In genomic region chr11:110519816-110520215, GRCh38 we compare ENCODE assay signal across 19 cellular contexts.
"Had no signal": no experiment of that assay in that cellular context is flagged by ENCODE, and none has a peak within 500 bp of the region (broad histone marks: within the 10 kb centered on the region; RNA-seq: fewer than 3 reads in every experiment).

No MANE protein-coding gene starts in this region.

- H3K4me3 ChIP-seq: colonic mucosa, esophagus squamous epithelium, lung, pancreas had no signal

- H3K27ac Mint-ChIP-seq: natural killer cell treated with Interleukin-12 subunit alpha and Interleukin-12 subunit beta and Interleukin-15 and Interleukin-18, amount 100 ng/mL, for 72 hours; progenitor cell of endocrine pancreas; stimulated activated memory B cell treated with anti-CD40 and anti-IgM and Interleukin-4, amounts not matched to agents 10 μg/mL and 1 μg/mL and 100 μg/mL, for 72 hours; stimulated activated naive CD8-positive, alpha-beta T cell treated with anti-CD3 and anti-CD28 coated beads, Interleukin-15, amount 100 ng/mL, for 72 hours had no signal

- H3K4me1 ChIP-seq: colonic mucosa, esophagus squamous epithelium, pancreas had no signal

- H3K4me3 Mint-ChIP-seq: natural killer cell treated with Interleukin-12 subunit alpha and Interleukin-12 subunit beta and Interleukin-15 and Interleukin-18, amount 100 ng/mL, for 72 hours; stimulated activated memory B cell treated with anti-CD40 and anti-IgM and Interleukin-4, amounts not matched to agents 10 μg/mL and 1 μg/mL and 100 μg/mL, for 72 hours; stimulated activated naive CD8-positive, alpha-beta T cell treated with anti-CD3 and anti-CD28 coated beads, Interleukin-15, amount 100 ng/mL, for 72 hours had no signal

- H3K27ac ChIP-seq: colonic mucosa, esophagus squamous epithelium, pancreas had no signal

- H3K36me3 Mint-ChIP-seq: natural killer cell treated with Interleukin-12 subunit alpha and Interleukin-12 subunit beta and Interleukin-15 and Interleukin-18, amount 100 ng/mL, for 72 hours; stimulated activated memory B cell treated with anti-CD40 and anti-IgM and Interleukin-4, amounts not matched to agents 10 μg/mL and 1 μg/mL and 100 μg/mL, for 72 hours had no signal

- H3K9me3 ChIP-seq: colonic mucosa, esophagus squamous epithelium, pancreas had no signal

- DNase-seq: colonic mucosa; dermis blood vessel endothelial cell; esophagus squamous epithelium; foreskin melanocyte; hippocampal formation; left colon; left ventricle myocardium superior; mesenchymal stem cell; midbrain; occipital lobe; pancreas; right cardiac atrium; stimulated activated CD4-positive, alpha-beta T cell treated with anti-CD3 and anti-CD28 coated beads, Interleukin-4, amount 100 ng/mL, for 1 hour; stimulated activated naive CD8-positive, alpha-beta T cell treated with anti-CD3 and anti-CD28 coated beads, Interleukin-15, amount 100 ng/mL, for 72 hours; trophoblast cell had no signal

- H3K27me3 Mint-ChIP-seq: natural killer cell treated with Interleukin-12 subunit alpha and Interleukin-12 subunit beta and Interleukin-15 and Interleukin-18, amount 100 ng/mL, for 72 hours; progenitor cell of endocrine pancreas; stimulated activated naive CD8-positive, alpha-beta T cell treated with anti-CD3 and anti-CD28 coated beads, Interleukin-15, amount 100 ng/mL, for 72 hours had no signal

- H3K36me3 ChIP-seq: colonic mucosa, esophagus squamous epithelium, pancreas had no signal

- H3K27me3 ChIP-seq: colonic mucosa, esophagus squamous epithelium, pancreas had no signal
